Comparison of ENCODE assay signal across 1 cellular context in the genomic region with DNA sequence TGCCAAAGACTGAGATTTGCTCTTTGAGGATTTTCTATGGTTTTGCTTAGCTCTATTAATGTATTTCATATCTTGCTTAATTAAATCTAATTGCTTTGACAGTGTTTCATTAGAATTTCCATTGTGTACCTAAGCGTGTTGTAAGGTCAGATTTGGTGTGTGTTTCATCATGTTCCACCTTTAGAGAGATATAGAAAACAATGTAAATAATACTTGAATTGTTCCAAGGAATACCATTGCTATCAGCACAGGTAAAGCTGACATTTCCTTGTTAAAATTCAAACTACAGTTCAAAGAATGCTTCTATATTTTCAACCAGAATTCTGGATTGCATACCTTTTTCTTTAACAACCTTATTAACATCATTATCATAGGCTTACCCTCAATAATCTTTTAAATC.
TF ChIP-seq lines count a peak whose summit lies in the region.

No MANE protein-coding gene starts in this region.

TF ChIP-seq in GM23338, 12 proteins besides CTCF, POLR2A, EP300 and RAD21 (continued from another document):
- TF ChIP-seq, protein P1, sequence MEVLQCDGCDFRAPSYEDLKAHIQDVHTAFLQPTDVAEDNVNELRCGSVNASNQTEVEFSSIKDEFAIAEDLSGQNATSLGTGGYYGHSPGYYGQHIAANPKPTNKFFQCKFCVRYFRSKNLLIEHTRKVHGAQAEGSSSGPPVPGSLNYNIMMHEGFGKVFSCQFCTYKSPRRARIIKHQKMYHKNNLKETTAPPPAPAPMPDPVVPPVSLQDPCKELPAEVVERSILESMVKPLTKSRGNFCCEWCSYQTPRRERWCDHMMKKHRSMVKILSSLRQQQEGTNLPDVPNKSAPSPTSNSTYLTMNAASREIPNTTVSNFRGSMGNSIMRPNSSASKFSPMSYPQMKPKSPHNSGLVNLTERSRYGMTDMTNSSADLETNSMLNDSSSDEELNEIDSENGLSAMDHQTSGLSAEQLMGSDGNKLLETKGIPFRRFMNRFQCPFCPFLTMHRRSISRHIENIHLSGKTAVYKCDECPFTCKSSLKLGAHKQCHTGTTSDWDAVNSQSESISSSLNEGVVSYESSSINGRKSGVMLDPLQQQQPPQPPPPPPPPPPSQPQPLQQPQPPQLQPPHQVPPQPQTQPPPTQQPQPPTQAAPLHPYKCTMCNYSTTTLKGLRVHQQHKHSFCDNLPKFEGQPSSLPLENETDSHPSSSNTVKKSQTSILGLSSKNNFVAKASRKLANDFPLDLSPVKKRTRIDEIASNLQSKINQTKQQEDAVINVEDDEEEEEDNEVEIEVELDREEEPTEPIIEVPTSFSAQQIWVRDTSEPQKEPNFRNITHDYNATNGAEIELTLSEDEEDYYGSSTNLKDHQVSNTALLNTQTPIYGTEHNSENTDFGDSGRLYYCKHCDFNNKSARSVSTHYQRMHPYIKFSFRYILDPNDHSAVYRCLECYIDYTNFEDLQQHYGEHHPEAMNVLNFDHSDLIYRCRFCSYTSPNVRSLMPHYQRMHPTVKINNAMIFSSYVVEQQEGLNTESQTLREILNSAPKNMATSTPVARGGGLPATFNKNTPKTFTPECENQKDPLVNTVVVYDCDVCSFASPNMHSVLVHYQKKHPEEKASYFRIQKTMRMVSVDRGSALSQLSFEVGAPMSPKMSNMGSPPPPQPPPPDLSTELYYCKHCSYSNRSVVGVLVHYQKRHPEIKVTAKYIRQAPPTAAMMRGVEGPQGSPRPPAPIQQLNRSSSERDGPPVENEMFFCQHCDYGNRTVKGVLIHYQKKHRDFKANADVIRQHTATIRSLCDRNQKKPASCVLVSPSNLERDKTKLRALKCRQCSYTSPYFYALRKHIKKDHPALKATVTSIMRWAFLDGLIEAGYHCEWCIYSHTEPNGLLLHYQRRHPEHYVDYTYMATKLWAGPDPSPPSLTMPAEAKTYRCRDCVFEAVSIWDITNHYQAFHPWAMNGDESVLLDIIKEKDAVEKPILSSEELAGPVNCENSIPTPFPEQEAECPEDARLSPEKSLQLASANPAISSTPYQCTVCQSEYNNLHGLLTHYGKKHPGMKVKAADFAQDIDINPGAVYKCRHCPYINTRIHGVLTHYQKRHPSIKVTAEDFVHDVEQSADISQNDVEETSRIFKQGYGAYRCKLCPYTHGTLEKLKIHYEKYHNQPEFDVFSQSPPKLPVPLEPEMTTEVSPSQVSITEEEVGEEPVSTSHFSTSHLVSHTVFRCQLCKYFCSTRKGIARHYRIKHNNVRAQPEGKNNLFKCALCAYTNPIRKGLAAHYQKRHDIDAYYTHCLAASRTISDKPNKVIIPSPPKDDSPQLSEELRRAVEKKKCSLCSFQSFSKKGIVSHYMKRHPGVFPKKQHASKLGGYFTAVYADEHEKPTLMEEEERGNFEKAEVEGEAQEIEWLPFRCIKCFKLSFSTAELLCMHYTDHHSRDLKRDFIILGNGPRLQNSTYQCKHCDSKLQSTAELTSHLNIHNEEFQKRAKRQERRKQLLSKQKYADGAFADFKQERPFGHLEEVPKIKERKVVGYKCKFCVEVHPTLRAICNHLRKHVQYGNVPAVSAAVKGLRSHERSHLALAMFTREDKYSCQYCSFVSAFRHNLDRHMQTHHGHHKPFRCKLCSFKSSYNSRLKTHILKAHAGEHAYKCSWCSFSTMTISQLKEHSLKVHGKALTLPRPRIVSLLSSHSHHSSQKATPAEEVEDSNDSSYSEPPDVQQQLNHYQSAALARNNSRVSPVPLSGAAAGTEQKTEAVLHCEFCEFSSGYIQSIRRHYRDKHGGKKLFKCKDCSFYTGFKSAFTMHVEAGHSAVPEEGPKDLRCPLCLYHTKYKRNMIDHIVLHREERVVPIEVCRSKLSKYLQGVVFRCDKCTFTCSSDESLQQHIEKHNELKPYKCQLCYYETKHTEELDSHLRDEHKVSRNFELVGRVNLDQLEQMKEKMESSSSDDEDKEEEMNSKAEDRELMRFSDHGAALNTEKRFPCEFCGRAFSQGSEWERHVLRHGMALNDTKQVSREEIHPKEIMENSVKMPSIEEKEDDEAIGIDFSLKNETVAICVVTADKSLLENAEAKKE (CRISPR knock-in tag; IDR thresholded peaks at IDR 0.05), result no peak
- TF ChIP-seq EZH2phosphoT487 (IDR thresholded peaks at IDR 0.05; ENCODE audit: unreplicated experiment), result no peak
TF ChIP-seq in GM23338: peak in this region for 0.
